14 cellular contexts compared by ENCODE assay signal in the genomic region with DNA sequence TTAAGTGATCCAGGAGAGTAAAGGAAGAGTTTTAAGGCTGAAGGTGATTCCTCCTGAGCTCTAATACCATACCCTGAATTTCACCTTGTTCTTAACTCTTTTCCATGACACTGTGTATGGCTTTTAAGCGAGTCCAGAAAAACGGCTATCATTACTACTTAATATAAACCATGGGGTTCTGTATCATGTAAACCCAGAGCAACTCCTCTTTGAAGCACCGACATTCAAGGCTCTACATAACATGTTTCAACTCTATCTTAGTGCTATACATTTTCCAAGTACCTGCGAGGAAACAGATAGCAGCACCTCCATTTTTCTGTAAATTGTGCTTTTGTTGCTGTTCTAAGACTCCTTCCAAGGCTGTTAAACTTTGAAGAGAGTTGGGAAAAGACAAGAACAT. TPM values are rescaled to one million over a fixed set of nuclear protein-coding genes. Genes with fewer than 3 reads are reported as not detected.
A peak's percentile ranks its signal among the peaks of the same experiment; 100 is the strongest.
DNase-seq lines count a peak whose midpoint lies in the region; ATAC-seq and TF ChIP-seq lines count a peak whose summit lies in the region.
"Had no signal": no experiment of that assay in that cellular context is flagged by ENCODE, and none has a peak within 500 bp of the region (broad histone marks: within the 10 kb centered on the region; RNA-seq: fewer than 3 reads in every experiment).

No MANE protein-coding gene starts in this region.

- peak overlapping the region; percentile 95 for H3K4me3 Mint-ChIP-seq in activated naive CD4-positive, alpha-beta T cell treated with anti-CD3 and anti-CD28 coated beads, Interleukin-2, amount 10 ng/mL, durations not matched to agents 7 days and 5 days
- peak overlapping the region; percentile 5; the same call in 1 of the 2 replicates for H3K4me3 Mint-ChIP-seq in WTC11

- no peaks in the 10 kb centered on the region for H3K36me3 ChIP-seq in hepatocyte (replicated peaks; ENCODE audit: insufficient read depth, low read depth)
- no peaks in the 10 kb centered on the region for H3K36me3 ChIP-seq in transverse colon
- H3K36me3 ChIP-seq: stomach had no signal

- H3K27ac ChIP-seq in hepatocyte (no peak overlapping the region), transverse colon (peak overlapping the region; percentile 19 to 51 (median 46))
- H3K27ac ChIP-seq: GM23248 had no signal

- no peak for ATAC-seq in WTC11
- ATAC-seq: left colon had no signal

- H2AFZ ChIP-seq in hepatocyte: no peak overlapping the region
- H2AFZ ChIP-seq: GM23248 had no signal

- no peaks in the 10 kb centered on the region for H3K27me3 ChIP-seq in hepatocyte
- H3K27me3 ChIP-seq in transverse colon: no peaks in the 10 kb centered on the region
- H3K27me3 ChIP-seq: stomach had no signal

- 51% methylated on average over 4 of the region's 4 CpGs for WGBS in hepatocyte (ENCODE audit: low lambda C conversion rate, missing lambda C conversion rate)
- 61 to 80% methylated on average over 1 to 4 of the region's 4 CpGs for WGBS in transverse colon (ENCODE audit: low coverage in 1 of 2), 2 donors

- peak overlapping the region; percentile 91 for H3K27ac Mint-ChIP-seq in activated naive CD4-positive, alpha-beta T cell treated with anti-CD3 and anti-CD28 coated beads, Interleukin-2, amount 10 ng/mL, durations not matched to agents 7 days and 5 days
- no peak overlapping the region for H3K27ac Mint-ChIP-seq in WTC11

- peaks cover 27% of the 10 kb centered on the region for H3K4me1 ChIP-seq in hepatocyte (ENCODE audit: insufficient read depth)
- H3K4me1 ChIP-seq in transverse colon: peaks cover 0 to 79% (median 33%) of the 10 kb centered on the region in 4 donors

- TF ChIP-seq EP300 in transverse colon (IDR thresholded peaks at IDR 0.05; ENCODE audit: low read depth): no peak

- CTCF ChIA-PET in activated naive CD4-positive, alpha-beta T cell treated with anti-CD3 and anti-CD28 coated beads, Interleukin-2, amount 10 ng/mL, durations not matched to agents 7 days and 5 days (lab: Charles Lee): no interaction called here
- CTCF ChIA-PET in WTC11 (lab: Charles Lee): interaction anchor here (1.1 to 4.2 kb wide), 2 partner anchors 50 to 131 kb away, joined by 3 to 21 read pairs; no protein-coding TSS in a partner anchor

- TF ChIP-seq POLR2A in transverse colon (IDR thresholded peaks at IDR 0.05): no peak

- in situ Hi-C loops in transverse colon (cut with MboI; ENCODE audit: low pct_ligation_motif_present in 1 of 4, low pct_unique_long_range_greater_than_20kb in 1 of 4, low sequenced_read_pairs in 3 of 4): no loop called here

- DNase-seq in activated naive CD4-positive, alpha-beta T cell treated with anti-CD3 and anti-CD28 coated beads, Interleukin-2, amount 10 ng/mL, durations not matched to agents 7 days and 5 days: no peak
- no peak for DNase-seq in activated naive CD4-positive, alpha-beta T cell treated with anti-CD3 and anti-CD28 coated beads, Interleukin-2, amount 50 U/mL, for 16 hours
- DNase-seq in WTC11 (ENCODE audit: low spot score): no peak
- no peak for DNase-seq in hepatocyte (ENCODE audit: low spot score)
- no peak for DNase-seq in transverse colon
- DNase-seq in NCI-H1694 (lab: John Stamatoyannopoulos, UW): no peak
- DNase-seq in D341Med (ENCODE audit: low spot score): no peak
- no peak for DNase-seq in stimulated activated CD4-positive, alpha-beta T cell treated with anti-CD3 and anti-CD28 coated beads, Interleukin-1b, Interleukin-23, amount 100 ng/mL, for 48 hours
- DNase-seq: cerebellar nuclear complex, DMS 273 treated with DMSO at 0.1 percent for 48 hours, GM23248, left colon, NCI-H1417, stomach had no signal

- intact Hi-C loops in transverse colon (cut with DNase I; ENCODE audit: low total_unique reads): no loop called here

- TF ChIP-seq CTCF in WTC11 (IDR thresholded peaks at IDR 0.05): no peak
- no peak for TF ChIP-seq CTCF in hepatocyte (IDR thresholded peaks at IDR 0.05; ENCODE audit: poor library complexity)
- TF ChIP-seq CTCF in transverse colon (IDR thresholded peaks at IDR 0.05): no peak

- no peaks in the 10 kb centered on the region for H3K9me3 ChIP-seq in hepatocyte (ENCODE audit: low read depth)
- H3K9me3 ChIP-seq in transverse colon: no peaks in the 10 kb centered on the region
- H3K9me3 ChIP-seq: stomach had no signal

- H3K4me1 Mint-ChIP-seq in activated naive CD4-positive, alpha-beta T cell treated with anti-CD3 and anti-CD28 coated beads, Interleukin-2, amount 10 ng/mL, durations not matched to agents 7 days and 5 days: peaks cover 73% of the 10 kb centered on the region
- peaks cover 52% of the 10 kb centered on the region for H3K4me1 Mint-ChIP-seq in WTC11

- H3K79me2 ChIP-seq in hepatocyte: peaks cover 84% of the 10 kb centered on the region

- peaks cover 34% of the 10 kb centered on the region for H3K36me3 Mint-ChIP-seq in activated naive CD4-positive, alpha-beta T cell treated with anti-CD3 and anti-CD28 coated beads, Interleukin-2, amount 10 ng/mL, durations not matched to agents 7 days and 5 days
- no peaks in the 10 kb centered on the region for H3K36me3 Mint-ChIP-seq in WTC11

- no peaks in the 10 kb centered on the region for H3K9me3 Mint-ChIP-seq in activated naive CD4-positive, alpha-beta T cell treated with anti-CD3 and anti-CD28 coated beads, Interleukin-2, amount 10 ng/mL, durations not matched to agents 7 days and 5 days
- H3K9me3 Mint-ChIP-seq in WTC11: no peaks in the 10 kb centered on the region

- POLR2A ChIA-PET in WTC11 (lab: Charles Lee): no interaction called here

- no peak overlapping the region for H3K4me3 ChIP-seq in hepatocyte
- no peak overlapping the region for H3K4me3 ChIP-seq in transverse colon
- H3K4me3 ChIP-seq: GM23248, stomach had no signal

- H3K27me3 Mint-ChIP-seq in activated naive CD4-positive, alpha-beta T cell treated with anti-CD3 and anti-CD28 coated beads, Interleukin-2, amount 10 ng/mL, durations not matched to agents 7 days and 5 days: no peaks in the 10 kb centered on the region
- H3K27me3 Mint-ChIP-seq in WTC11 (ENCODE audit: low read depth): peaks cover 2% of the 10 kb centered on the region; the same call in 1 of the 2 replicates

- peak overlapping the region; percentile 47 for H3K4me2 ChIP-seq in hepatocyte

- no peaks in the 10 kb centered on the region for H3K9me2 ChIP-seq in hepatocyte (replicated peaks; ENCODE audit: insufficient read depth)

- no peaks in the 10 kb centered on the region for H4K20me1 ChIP-seq in hepatocyte (ENCODE audit: insufficient read depth, poor library complexity, severe bottlenecking)

TF ChIP-seq in WTC11, 78 proteins besides CTCF, POLR2A, EP300 and RAD21 (continues in another document):
- no peak for TF ChIP-seq RELA (CRISPR knock-in tag; IDR thresholded peaks at IDR 0.05; ENCODE audit: borderline replicate concordance)
- no peak for TF ChIP-seq FOXJ3 (CRISPR knock-in tag; IDR thresholded peaks at IDR 0.05; ENCODE audit: borderline replicate concordance)
- TF ChIP-seq, protein P1, sequence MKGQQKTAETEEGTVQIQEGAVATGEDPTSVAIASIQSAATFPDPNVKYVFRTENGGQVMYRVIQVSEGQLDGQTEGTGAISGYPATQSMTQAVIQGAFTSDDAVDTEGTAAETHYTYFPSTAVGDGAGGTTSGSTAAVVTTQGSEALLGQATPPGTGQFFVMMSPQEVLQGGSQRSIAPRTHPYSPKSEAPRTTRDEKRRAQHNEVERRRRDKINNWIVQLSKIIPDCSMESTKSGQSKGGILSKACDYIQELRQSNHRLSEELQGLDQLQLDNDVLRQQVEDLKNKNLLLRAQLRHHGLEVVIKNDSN (CRISPR knock-in tag; IDR thresholded peaks at IDR 0.05): no peak
- TF ChIP-seq NFATC4 (CRISPR knock-in tag; IDR thresholded peaks at IDR 0.05): no peak
- no peak for TF ChIP-seq ZBTB21 (CRISPR knock-in tag; IDR thresholded peaks at IDR 0.05; ENCODE audit: borderline replicate concordance)
- TF ChIP-seq PRRX2 (CRISPR knock-in tag; IDR thresholded peaks at IDR 0.05): no peak
- TF ChIP-seq, protein P2, sequence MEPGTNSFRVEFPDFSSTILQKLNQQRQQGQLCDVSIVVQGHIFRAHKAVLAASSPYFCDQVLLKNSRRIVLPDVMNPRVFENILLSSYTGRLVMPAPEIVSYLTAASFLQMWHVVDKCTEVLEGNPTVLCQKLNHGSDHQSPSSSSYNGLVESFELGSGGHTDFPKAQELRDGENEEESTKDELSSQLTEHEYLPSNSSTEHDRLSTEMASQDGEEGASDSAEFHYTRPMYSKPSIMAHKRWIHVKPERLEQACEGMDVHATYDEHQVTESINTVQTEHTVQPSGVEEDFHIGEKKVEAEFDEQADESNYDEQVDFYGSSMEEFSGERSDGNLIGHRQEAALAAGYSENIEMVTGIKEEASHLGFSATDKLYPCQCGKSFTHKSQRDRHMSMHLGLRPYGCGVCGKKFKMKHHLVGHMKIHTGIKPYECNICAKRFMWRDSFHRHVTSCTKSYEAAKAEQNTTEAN (CRISPR knock-in tag; IDR thresholded peaks at IDR 0.05): no peak
- TF ChIP-seq, protein P3, sequence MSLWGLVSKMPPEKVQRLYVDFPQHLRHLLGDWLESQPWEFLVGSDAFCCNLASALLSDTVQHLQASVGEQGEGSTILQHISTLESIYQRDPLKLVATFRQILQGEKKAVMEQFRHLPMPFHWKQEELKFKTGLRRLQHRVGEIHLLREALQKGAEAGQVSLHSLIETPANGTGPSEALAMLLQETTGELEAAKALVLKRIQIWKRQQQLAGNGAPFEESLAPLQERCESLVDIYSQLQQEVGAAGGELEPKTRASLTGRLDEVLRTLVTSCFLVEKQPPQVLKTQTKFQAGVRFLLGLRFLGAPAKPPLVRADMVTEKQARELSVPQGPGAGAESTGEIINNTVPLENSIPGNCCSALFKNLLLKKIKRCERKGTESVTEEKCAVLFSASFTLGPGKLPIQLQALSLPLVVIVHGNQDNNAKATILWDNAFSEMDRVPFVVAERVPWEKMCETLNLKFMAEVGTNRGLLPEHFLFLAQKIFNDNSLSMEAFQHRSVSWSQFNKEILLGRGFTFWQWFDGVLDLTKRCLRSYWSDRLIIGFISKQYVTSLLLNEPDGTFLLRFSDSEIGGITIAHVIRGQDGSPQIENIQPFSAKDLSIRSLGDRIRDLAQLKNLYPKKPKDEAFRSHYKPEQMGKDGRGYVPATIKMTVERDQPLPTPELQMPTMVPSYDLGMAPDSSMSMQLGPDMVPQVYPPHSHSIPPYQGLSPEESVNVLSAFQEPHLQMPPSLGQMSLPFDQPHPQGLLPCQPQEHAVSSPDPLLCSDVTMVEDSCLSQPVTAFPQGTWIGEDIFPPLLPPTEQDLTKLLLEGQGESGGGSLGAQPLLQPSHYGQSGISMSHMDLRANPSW (CRISPR knock-in tag; conservative IDR thresholded peaks at IDR 0.05; ENCODE audit: low read depth): no peak
- no peak for TF ChIP-seq SP1 (CRISPR knock-in tag; conservative IDR thresholded peaks at IDR 0.05)

RNA-seq across cellular contexts. Expression of a gene that starts 4.0 kb away (rescaled TPM):
- total RNA-seq in WTC11 (2021) (36.4 to 42.2 TPM (median 37.9 TPM) in 3 replicates), hepatocyte (26.0 and 27.9 TPM in 2 replicates), transverse colon (100 to 1,000 TPM in 2 of 4 donors, 10 to 100 TPM in 2; 51.3 to 151 (median 79.1) TPM)
- 18.7 and 25.7 TPM in 2 replicates for polyA plus RNA-seq in hepatocyte

RNA-seq across cellular contexts. Expression of a gene that starts 16.1 kb away (rescaled TPM):
- total RNA-seq in WTC11 (2021): 6.6 to 10.9 TPM (median 9.7 TPM) in 3 replicates
- total RNA-seq in hepatocyte: 5.5 and 6.5 TPM in 2 replicates
- polyA plus RNA-seq in hepatocyte: 3.5 and 6.1 TPM in 2 replicates
- 10 to 100 TPM; 36.2 to 93.7 (median 50.3) TPM for total RNA-seq in transverse colon
